ENCODE assay signal across 11 cellular contexts in genomic region chr16:11557811-11558210, GRCh38. TPM values are rescaled to one million over a fixed set of nuclear protein-coding genes. Genes with fewer than 3 reads are reported as not detected.
DNase-seq lines count a peak whose midpoint lies in the region; ATAC-seq and TF ChIP-seq lines count a peak whose summit lies in the region.
"Had no signal": no experiment of that assay in that cellular context is flagged by ENCODE, and none has a peak within 500 bp of the region (broad histone marks: within the 10 kb centered on the region; RNA-seq: fewer than 3 reads in every experiment).

No MANE protein-coding gene starts in this region.

- H3K4me2 ChIP-seq in osteoblast (ENCODE audit: insufficient read depth, low read length): peak overlapping the region; percentile 9

- WGBS in lower leg skin, 2 donors: 37 to 42% methylated on average over 6 of the region's 6 CpGs

- peak overlapping the region; percentile 20 for H2AFZ ChIP-seq in osteoblast (ENCODE audit: low read length)

- peaks cover 48% of the 10 kb centered on the region for H3K79me2 ChIP-seq in osteoblast (ENCODE audit: insufficient read depth, low read length)

- H3K4me3 ChIP-seq in osteoblast (ENCODE audit: insufficient read depth, low read length): no peak overlapping the region
- no peak overlapping the region for H3K4me3 ChIP-seq in lower leg skin (ENCODE audit: low read depth, poor library complexity, severe bottlenecking)

- in situ Hi-C loops in SK-MEL-5 (cut with HindIII; ENCODE audit: low pct_unique_long_range_greater_than_20kb, low sequenced_read_pairs): no loop called here

- peaks cover 13% of the 10 kb centered on the region for H3K4me1 ChIP-seq in osteoblast (ENCODE audit: insufficient read depth, low read length)

- no peak overlapping the region for H3K27ac ChIP-seq in osteoblast (ENCODE audit: low read depth, low read length)

- H3K9me3 ChIP-seq in osteoblast (ENCODE audit: low read depth, low read length): peaks cover 4% of the 10 kb centered on the region

- H3K27me3 ChIP-seq in osteoblast (ENCODE audit: insufficient read depth, low read length): no peaks in the 10 kb centered on the region

- peaks cover 8% of the 10 kb centered on the region for H4K20me1 ChIP-seq in osteoblast (ENCODE audit: insufficient read depth, low read length)

- ATAC-seq in Right ventricle myocardium superior (ENCODE audit: poor library complexity) (peak; percentile 82), HG03571 (IDR thresholded peaks at IDR 0.05; ENCODE audit: unreplicated experiment) (no peak)

- TF ChIP-seq POLR2A in lower leg skin (IDR thresholded peaks at IDR 0.05): no peak

- DNase-seq in C1 segment of cervical spinal cord (lab: John Stamatoyannopoulos, UW) (peak in 12 of 14 donors; percentile 11 to 90 (median 71)), SK-MEL-5 (ENCODE audit: low read depth, low spot score) (peak; percentile 87), Right ventricle myocardium superior (peak; percentile 79), osteoblast (ENCODE audit: insufficient read length, low spot score, missing footprints) (no peak), NCI-H2081 treated with DMSO at 0.1 percent for 48 hours (lab: John Stamatoyannopoulos, UW) (no peak), lower leg skin (ENCODE audit: low spot score in 2 of 2) (no peak), NCI-H1694 treated with DMSO at 0.1 percent for 48 hours (lab: John Stamatoyannopoulos, UW) (no peak)
- DNase-seq: activated effector memory CD4-positive, alpha-beta T cell treated with Interleukin-2 at 50 U/mL for 16 hours; H7; NCI-H345 had no signal

- peaks cover 33% of the 10 kb centered on the region for H3K36me3 ChIP-seq in osteoblast (ENCODE audit: insufficient read depth, low read length)

- TF ChIP-seq CTCF in osteoblast (IDR thresholded peaks at IDR 0.05; ENCODE audit: extremely low read depth, low read depth, low read length) (no peak), lower leg skin (IDR thresholded peaks at IDR 0.05) (no peak)

- intact Hi-C loops in Right ventricle myocardium superior (cut with DNase I) (no loop called here), lower leg skin (cut with DNase I; ENCODE audit: low total_unique reads) (no loop called here)

RNA-seq across cellular contexts. Expression of gene LITAF, which starts 28.9 kb away (rescaled TPM):
- total RNA-seq in SK-MEL-5 (2014; rRNA removed; shearing (Covaris generic)): 130 and 135 TPM in 2 replicates
- polyA plus RNA-seq in SK-MEL-5 (2015; cell fraction: cytosol; rRNA removed): 172 and 177 TPM in 2 replicates
- 35.3 and 53.1 TPM in 2 replicates for polyA plus RNA-seq in SK-MEL-5 (2015; cell fraction: nucleus; rRNA removed)
- 74.3 TPM for total RNA-seq in Right ventricle myocardium superior
- total RNA-seq in osteoblast: 33.3 and 38.6 TPM in 2 replicates
- total RNA-seq in lower leg skin: 10 to 100 TPM; 54.9 to 84.2 (median 67.7) TPM

Comparison
In these comparisons a context has a peak if more than half of its experiments do, and no peak if none do; other contexts are left out.
1. DNase-seq: peak in C1 segment of cervical spinal cord (12 of 14), SK-MEL-5 (single experiment) and Right ventricle myocardium superior (single experiment); none in osteoblast (single experiment), NCI-H2081 treated with DMSO at 0.1 percent for 48 hours (single experiment), lower leg skin (0 of 2) and NCI-H1694 treated with DMSO at 0.1 percent for 48 hours (single experiment).